In genomic region chr16:57890752-57891111, GRCh38 we compare ENCODE assay signal across 18 cellular contexts.
"Had no signal": no experiment of that assay in that cellular context is flagged by ENCODE, and none has a peak within 500 bp of the region (broad histone marks: within the 10 kb centered on the region; RNA-seq: fewer than 3 reads in every experiment).

No MANE protein-coding gene starts in this region.

- H3K4me3 Mint-ChIP-seq: activated CD8-positive, alpha-beta memory T cell treated with anti-CD3 and anti-CD28 coated beads, Interleukin-2, amount 10 ng/mL, durations not matched to agents 7 days and 5 days; activated naive CD8-positive, alpha-beta T cell treated with anti-CD3 and anti-CD28 coated beads for 36 hours; activated T-cell treated with anti-CD3 and anti-CD28 coated beads, Interleukin-2, amount 50 U/mL, for 4 hours; mesothelial cell of epicardium; naive B cell; stimulated activated naive CD8-positive, alpha-beta T cell treated with anti-CD3 and anti-CD28 coated beads, Interleukin-15, amount 100 ng/mL, for 72 hours had no signal

- H3K36me3 Mint-ChIP-seq: activated CD8-positive, alpha-beta memory T cell treated with anti-CD3 and anti-CD28 coated beads, Interleukin-2, amount 10 ng/mL, durations not matched to agents 7 days and 5 days; activated naive CD8-positive, alpha-beta T cell treated with anti-CD3 and anti-CD28 coated beads for 36 hours; mesothelial cell of epicardium; naive B cell had no signal

- H3K27me3 ChIP-seq: cardiac muscle cell, left lung had no signal

- H3K4me1 ChIP-seq: prostate gland had no signal

- H3K9me3 Mint-ChIP-seq: activated naive CD8-positive, alpha-beta T cell treated with anti-CD3 and anti-CD28 coated beads for 36 hours; activated T-cell treated with anti-CD3 and anti-CD28 coated beads, Interleukin-2, amount 50 U/mL, for 4 hours; naive B cell; stimulated activated naive CD8-positive, alpha-beta T cell treated with anti-CD3 and anti-CD28 coated beads, Interleukin-15, amount 100 ng/mL, for 72 hours had no signal

- H3K27ac ChIP-seq: cardiac muscle cell, prostate gland, thoracic aorta had no signal

- H3K36me3 ChIP-seq: cardiac muscle cell, heart right ventricle, left lung, prostate gland, thoracic aorta had no signal

- DNase-seq: activated CD8-positive, alpha-beta memory T cell treated with anti-CD3 and anti-CD28 coated beads, Interleukin-2, amount 10 ng/mL, durations not matched to agents 7 days and 5 days; activated gamma-delta T cell treated with Interleukin-2 at 50 U/mL for 16 hours; activated naive CD8-positive, alpha-beta T cell treated with anti-CD3 and anti-CD28 coated beads for 36 hours; activated T-cell treated with anti-CD3 and anti-CD28 coated beads, Interleukin-2, amount 50 U/mL, for 4 hours; anterior cingulate cortex; effector CD4-positive, alpha-beta T cell; heart right ventricle; left lung; naive B cell; occipital lobe; stimulated activated CD4-positive, alpha-beta T cell treated with anti-CD3 and anti-CD28 coated beads, Interleukin-4, amount 100 ng/mL, for 1 hour; stimulated activated CD8-positive, alpha-beta memory T cell treated with anti-CD3 and anti-CD28 coated beads, Interleukin-4, amount 100 ng/mL, for 48 hours; stimulated activated naive CD8-positive, alpha-beta T cell treated with anti-CD3 and anti-CD28 coated beads, Interleukin-15, amount 100 ng/mL, for 72 hours had no signal

- ATAC-seq: activated CD4-positive, CD25-positive, alpha-beta regulatory T cell treated with anti-CD3 and anti-CD28 coated beads, Interleukin-2, amount 50 U/mL, for 24 hours; activated CD8-positive, alpha-beta memory T cell treated with anti-CD3 and anti-CD28 coated beads, Interleukin-2, amount 10 ng/mL, durations not matched to agents 7 days and 5 days; activated T-cell treated with anti-CD3 and anti-CD28 coated beads, Interleukin-2, amount 50 U/mL, for 4 hours; stimulated activated naive CD8-positive, alpha-beta T cell treated with anti-CD3 and anti-CD28 coated beads, Interleukin-15, amount 100 ng/mL, for 72 hours had no signal

- H3K9me3 ChIP-seq: heart right ventricle, left lung, prostate gland, thoracic aorta had no signal

- H3K27ac Mint-ChIP-seq: activated CD8-positive, alpha-beta memory T cell treated with anti-CD3 and anti-CD28 coated beads, Interleukin-2, amount 10 ng/mL, durations not matched to agents 7 days and 5 days; activated naive CD8-positive, alpha-beta T cell treated with anti-CD3 and anti-CD28 coated beads for 36 hours; mesothelial cell of epicardium; naive B cell; stimulated activated naive CD8-positive, alpha-beta T cell treated with anti-CD3 and anti-CD28 coated beads, Interleukin-15, amount 100 ng/mL, for 72 hours had no signal

- H3K4me3 ChIP-seq: cardiac muscle cell, heart right ventricle, left lung, prostate gland, thoracic aorta had no signal
